8 cellular contexts compared by ENCODE assay signal in genomic region chr7:50307368-50308012, GRCh38. TPM values are rescaled to one million over a fixed set of nuclear protein-coding genes. Genes with fewer than 3 reads are reported as not detected.
DNase-seq lines count a peak whose midpoint lies in the region; ATAC-seq and TF ChIP-seq lines count a peak whose summit lies in the region.

No MANE protein-coding gene starts in this region.

- H3K9me3 Mint-ChIP-seq in IgD-negative memory B cell = no peaks in the 10 kb centered on the region

- H3K4me2 ChIP-seq in osteoblast (ENCODE audit: insufficient read depth, low read length) = no peak overlapping the region

- H3K36me3 Mint-ChIP-seq in IgD-negative memory B cell = peaks cover 7% of the 10 kb centered on the region

- 7 to 21% (median 13%) methylated on average over 10 of the region's 10 CpGs for WGBS in spleen, 5 donors

- peak; percentile 75 for DNase-seq in activated CD8-positive, alpha-beta memory T cell treated with anti-CD3 and anti-CD28 coated beads, Interleukin-2, amount 50 U/mL, for 48 hours
- DNase-seq in spleen = peak; percentile 89
- DNase-seq in NCI-H1417 treated with DMSO at 0.1 percent for 48 hours (lab: John Stamatoyannopoulos, UW) = no peak
- DNase-seq in osteoblast (ENCODE audit: insufficient read length, low spot score, missing footprints) = no peak
- no peak for DNase-seq in UCSD-AML1 (lab: John Stamatoyannopoulos, UW; ENCODE audit: unreplicated experiment)
- DNase-seq in NCI-H146 treated with DMSO at 0.1 percent for 48 hours (lab: John Stamatoyannopoulos, UW; ENCODE audit: unreplicated experiment) = no peak

- TF ChIP-seq CTCF in spleen (IDR thresholded peaks at IDR 0.05 in 8 of 11, conservative IDR thresholded peaks at IDR 0.05 in 3 of 11) = peak in 1 of 11 experiments; percentile 23
- no peak for TF ChIP-seq CTCF in osteoblast (IDR thresholded peaks at IDR 0.05; ENCODE audit: extremely low read depth, low read depth, low read length)

- H3K4me1 Mint-ChIP-seq in IgD-negative memory B cell = peaks cover 8 to 18% (median 12%) of the 10 kb centered on the region in 3 donors

- H2AFZ ChIP-seq in osteoblast (ENCODE audit: low read length) = no peak overlapping the region

- H3K27me3 ChIP-seq in spleen (replicated peaks in 1 of 7) = peaks cover 0 to 30% (median 4%) of the 10 kb centered on the region in 7 donors
- peaks cover 37% of the 10 kb centered on the region for H3K27me3 ChIP-seq in osteoblast (ENCODE audit: insufficient read depth, low read length)

- TF ChIP-seq POLR2A in spleen (IDR thresholded peaks at IDR 0.05) = peak in 2 of 3 donors; percentile 54 to 76

- H3K4me1 ChIP-seq in spleen (peaks cover 4 to 69% (median 53%) of the 10 kb centered on the region in 6 donors), osteoblast (ENCODE audit: insufficient read depth, low read length) (no peaks in the 10 kb centered on the region)

- H3K36me3 ChIP-seq in spleen = no peaks in the 10 kb centered on the region
- no peaks in the 10 kb centered on the region for H3K36me3 ChIP-seq in osteoblast (ENCODE audit: insufficient read depth, low read length)

- H3K4me3 ChIP-seq in spleen = peak overlapping the region in 7 of 8 donors; percentile 52 to 85 (median 70)
- no peak overlapping the region for H3K4me3 ChIP-seq in osteoblast (ENCODE audit: insufficient read depth, low read length)

- H4K20me1 ChIP-seq in osteoblast (ENCODE audit: insufficient read depth, low read length) = no peaks in the 10 kb centered on the region

- H3K27ac ChIP-seq in spleen = peak overlapping the region; percentile 86 to 98 (median 94)
- H3K27ac ChIP-seq in osteoblast (ENCODE audit: low read depth, low read length) = no peak overlapping the region

- intact Hi-C loops in spleen (cut with DNase I; ENCODE audit: low total_unique reads) = no loop called here

- peak; percentile 26 for ATAC-seq in GM18868 (IDR thresholded peaks at IDR 0.05; ENCODE audit: unreplicated experiment)

- H3K79me2 ChIP-seq in osteoblast (ENCODE audit: insufficient read depth, low read length) = no peaks in the 10 kb centered on the region

- no peaks in the 10 kb centered on the region for H3K27me3 Mint-ChIP-seq in IgD-negative memory B cell

- peak overlapping the region; percentile 80 to 100 (median 95) for H3K27ac Mint-ChIP-seq in IgD-negative memory B cell

- H3K9me3 ChIP-seq in spleen (no peaks in the 10 kb centered on the region), osteoblast (ENCODE audit: low read depth, low read length) (no peaks in the 10 kb centered on the region)

- peak overlapping the region; percentile 95 to 100 (median 100) for H3K4me3 Mint-ChIP-seq in IgD-negative memory B cell

RNA-seq across cellular contexts. Expression of gene IKZF1, which starts 3.0 kb away (rescaled TPM):
- polyA plus RNA-seq in IgD-negative memory B cell (213 TPM), spleen (10 to 100 TPM; 36.4 to 39.2 (median 37.9) TPM)
- total RNA-seq in spleen (100 to 1,000 TPM; 212 to 389 (median 260) TPM), osteoblast (under 0.01 TPM in 1 of 2 replicates, not detected in the other)

Comparison
In these comparisons a context has a peak if more than half of its experiments do, and no peak if none do; other contexts are left out.
1. DNase-seq: peak in activated CD8-positive, alpha-beta memory T cell treated with anti-CD3 and anti-CD28 coated beads, Interleukin-2, amount 50 U/mL, for 48 hours (single experiment) and spleen (single experiment); none in NCI-H1417 treated with DMSO at 0.1 percent for 48 hours (single experiment), osteoblast (single experiment), UCSD-AML1 (single experiment) and NCI-H146 treated with DMSO at 0.1 percent for 48 hours (single experiment).
2. RNA of gene IKZF1, which starts 3.0 kb away (total RNA-seq): 212 to 389 TPM in spleen; under 0.01 TPM in osteoblast; every median in the first group is over 100 times any median in the second.